In the genomic region with DNA sequence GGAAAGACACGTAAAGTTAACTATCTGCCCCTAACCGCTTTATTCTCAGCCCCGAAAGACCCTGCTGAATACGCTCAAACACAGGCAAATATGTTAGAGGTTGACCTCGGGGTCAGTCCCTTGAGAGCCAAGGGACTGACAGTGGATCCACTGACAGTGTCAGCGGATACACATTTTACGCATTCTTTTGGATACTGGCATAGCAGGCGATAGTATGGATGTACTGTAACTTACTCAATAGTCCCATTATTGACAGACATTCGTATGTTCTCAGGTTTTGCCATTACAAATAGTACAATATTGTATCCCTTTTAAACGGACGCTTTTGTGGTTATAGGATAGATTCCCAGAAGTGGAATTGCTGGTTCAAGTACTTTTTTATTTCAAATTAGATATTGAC, we compare ENCODE assay signal across 1 cellular context.
A peak's percentile ranks its signal among the peaks of the same experiment; 100 is the strongest.
TF ChIP-seq lines count a peak whose summit lies in the region.

No MANE protein-coding gene starts in this region.

TF ChIP-seq in HepG2, 621 proteins besides CTCF, POLR2A, EP300 and RAD21:
- TF ChIP-seq, protein P1, sequence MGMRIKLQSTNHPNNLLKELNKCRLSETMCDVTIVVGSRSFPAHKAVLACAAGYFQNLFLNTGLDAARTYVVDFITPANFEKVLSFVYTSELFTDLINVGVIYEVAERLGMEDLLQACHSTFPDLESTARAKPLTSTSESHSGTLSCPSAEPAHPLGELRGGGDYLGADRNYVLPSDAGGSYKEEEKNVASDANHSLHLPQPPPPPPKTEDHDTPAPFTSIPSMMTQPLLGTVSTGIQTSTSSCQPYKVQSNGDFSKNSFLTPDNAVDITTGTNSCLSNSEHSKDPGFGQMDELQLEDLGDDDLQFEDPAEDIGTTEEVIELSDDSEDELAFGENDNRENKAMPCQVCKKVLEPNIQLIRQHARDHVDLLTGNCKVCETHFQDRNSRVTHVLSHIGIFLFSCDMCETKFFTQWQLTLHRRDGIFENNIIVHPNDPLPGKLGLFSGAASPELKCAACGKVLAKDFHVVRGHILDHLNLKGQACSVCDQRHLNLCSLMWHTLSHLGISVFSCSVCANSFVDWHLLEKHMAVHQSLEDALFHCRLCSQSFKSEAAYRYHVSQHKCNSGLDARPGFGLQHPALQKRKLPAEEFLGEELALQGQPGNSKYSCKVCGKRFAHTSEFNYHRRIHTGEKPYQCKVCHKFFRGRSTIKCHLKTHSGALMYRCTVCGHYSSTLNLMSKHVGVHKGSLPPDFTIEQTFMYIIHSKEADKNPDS (CRISPR knock-in tag; IDR thresholded peaks at IDR 0.05), result 0 out of 2 replicates have a peak, but pooled peaks have one; percentile 9
- TF ChIP-seq KLF16 (CRISPR knock-in tag; IDR thresholded peaks at IDR 0.05) (no peak), ETV6 (CRISPR knock-in tag; conservative IDR thresholded peaks at IDR 0.05) (no peak), ZNF598 (CRISPR knock-in tag; IDR thresholded peaks at IDR 0.05; ENCODE audit: borderline replicate concordance) (no peak), ZNF496 (CRISPR knock-in tag; IDR thresholded peaks at IDR 0.05; ENCODE audit: insufficient replicate concordance) (no peak), ZNF674 (CRISPR knock-in tag; IDR thresholded peaks at IDR 0.05; ENCODE audit: low read depth) (no peak), ZNF17 (CRISPR knock-in tag; IDR thresholded peaks at IDR 0.05) (no peak)
- TF ChIP-seq, protein P2, sequence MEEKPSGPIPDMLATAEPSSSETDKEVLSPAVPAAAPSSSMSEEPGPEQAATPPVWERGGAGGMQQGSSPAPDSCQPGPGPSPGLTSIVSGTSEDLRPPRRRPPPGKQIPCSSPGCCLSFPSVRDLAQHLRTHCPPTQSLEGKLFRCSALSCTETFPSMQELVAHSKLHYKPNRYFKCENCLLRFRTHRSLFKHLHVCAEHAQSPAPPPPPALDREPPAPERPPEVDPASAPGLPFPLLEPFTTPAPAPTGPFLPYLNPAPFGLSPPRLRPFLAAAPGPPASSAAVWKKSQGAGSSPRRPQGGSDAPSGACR (CRISPR knock-in tag; IDR thresholded peaks at IDR 0.05), result 0 out of 2 replicates have a peak, but pooled peaks have one; percentile 2
- TF ChIP-seq, protein P3, sequence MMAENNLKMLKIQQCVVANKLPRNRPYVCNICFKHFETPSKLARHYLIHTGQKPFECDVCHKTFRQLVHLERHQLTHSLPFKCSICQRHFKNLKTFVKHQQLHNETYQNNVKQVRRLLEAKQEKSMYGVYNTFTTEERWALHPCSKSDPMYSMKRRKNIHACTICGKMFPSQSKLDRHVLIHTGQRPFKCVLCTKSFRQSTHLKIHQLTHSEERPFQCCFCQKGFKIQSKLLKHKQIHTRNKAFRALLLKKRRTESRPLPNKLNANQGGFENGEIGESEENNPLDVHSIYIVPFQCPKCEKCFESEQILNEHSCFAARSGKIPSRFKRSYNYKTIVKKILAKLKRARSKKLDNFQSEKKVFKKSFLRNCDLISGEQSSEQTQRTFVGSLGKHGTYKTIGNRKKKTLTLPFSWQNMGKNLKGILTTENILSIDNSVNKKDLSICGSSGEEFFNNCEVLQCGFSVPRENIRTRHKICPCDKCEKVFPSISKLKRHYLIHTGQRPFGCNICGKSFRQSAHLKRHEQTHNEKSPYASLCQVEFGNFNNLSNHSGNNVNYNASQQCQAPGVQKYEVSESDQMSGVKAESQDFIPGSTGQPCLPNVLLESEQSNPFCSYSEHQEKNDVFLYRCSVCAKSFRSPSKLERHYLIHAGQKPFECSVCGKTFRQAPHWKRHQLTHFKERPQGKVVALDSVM (CRISPR knock-in tag; IDR thresholded peaks at IDR 0.05), result no peak
- TF ChIP-seq, protein P4, sequence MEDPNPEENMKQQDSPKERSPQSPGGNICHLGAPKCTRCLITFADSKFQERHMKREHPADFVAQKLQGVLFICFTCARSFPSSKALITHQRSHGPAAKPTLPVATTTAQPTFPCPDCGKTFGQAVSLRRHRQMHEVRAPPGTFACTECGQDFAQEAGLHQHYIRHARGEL (CRISPR knock-in tag; IDR thresholded peaks at IDR 0.05), result no peak
